In the genomic region with DNA sequence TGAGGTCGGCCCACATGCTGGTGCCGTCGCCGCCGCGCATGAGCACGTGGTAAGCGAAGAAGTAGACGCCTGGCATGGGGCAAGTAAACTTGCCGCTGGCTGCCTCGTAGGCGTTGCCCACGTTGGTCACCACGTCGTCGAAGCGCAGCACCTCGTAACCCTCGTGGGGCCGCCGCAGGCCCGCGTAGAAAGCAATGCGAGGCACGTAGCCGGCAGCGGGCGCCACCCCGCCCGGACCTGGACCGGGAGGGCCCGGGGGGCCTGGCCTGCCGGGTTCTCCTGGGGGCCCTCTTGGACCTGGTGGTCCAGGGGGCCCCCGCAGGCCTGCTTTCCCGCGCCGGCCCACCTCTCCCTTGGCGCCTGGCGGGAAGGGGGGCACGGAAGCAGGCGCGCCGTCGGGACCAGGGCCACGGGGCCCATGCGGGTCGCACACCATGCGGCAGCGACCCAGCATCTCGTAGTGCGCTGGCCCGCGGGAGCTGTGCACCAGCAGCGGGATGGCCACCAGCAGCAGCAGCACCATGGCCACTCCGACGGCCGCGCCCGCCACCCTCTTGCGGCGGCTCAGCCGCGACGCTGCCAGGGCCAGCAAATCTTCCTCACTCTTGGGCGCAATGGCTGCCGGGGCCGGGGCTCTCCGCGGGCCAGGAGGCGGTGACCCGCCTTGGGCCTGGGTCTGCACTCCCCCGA, we compare ENCODE assay signal across 10 cellular contexts. TPM values are rescaled to one million over a fixed set of nuclear protein-coding genes. Genes with fewer than 3 reads are reported as not detected.
A peak's percentile ranks its signal among the peaks of the same experiment; 100 is the strongest.
DNase-seq lines count a peak whose midpoint lies in the region; ATAC-seq and TF ChIP-seq lines count a peak whose summit lies in the region.
"Had no signal": no experiment of that assay in that cellular context is flagged by ENCODE, and none has a peak within 500 bp of the region (broad histone marks: within the 10 kb centered on the region; RNA-seq: fewer than 3 reads in every experiment).

No MANE protein-coding gene starts in this region.

- H3K9me3 Mint-ChIP-seq in Caco-2 (ENCODE audit: unreplicated experiment) (no peaks in the 10 kb centered on the region), endodermal cell (no peaks in the 10 kb centered on the region)
- H3K9me3 Mint-ChIP-seq in CD8-positive, alpha-beta memory T cell, result no peaks in the 10 kb centered on the region
- H3K9me3 Mint-ChIP-seq in activated CD8-positive, alpha-beta T cell treated with anti-CD3 and anti-CD28 coated beads for 36 hours, result no peaks in the 10 kb centered on the region

- no TSS peak for BruUV-seq in Caco-2 (replicated peaks; lab: Mats Ljungman, UMichigan)

- 20% methylated on average over 72 of the region's 72 CpGs for WGBS in HUES64
- 29 to 58% methylated on average over 19 to 72 of the region's 72 CpGs for WGBS in endodermal cell (ENCODE audit: insufficient coverage in 1 of 2, insufficient read length in 1 of 2), 2 experiments

- peaks cover 8% of the 10 kb centered on the region for H3K36me3 Mint-ChIP-seq in Caco-2 (ENCODE audit: insufficient read depth, unreplicated experiment)
- H3K36me3 Mint-ChIP-seq in endodermal cell (ENCODE audit: low read depth), result no peaks in the 10 kb centered on the region
- H3K36me3 Mint-ChIP-seq in CD8-positive, alpha-beta memory T cell, result no peaks in the 10 kb centered on the region
- peaks cover 4% of the 10 kb centered on the region for H3K36me3 Mint-ChIP-seq in activated CD8-positive, alpha-beta T cell treated with anti-CD3 and anti-CD28 coated beads for 36 hours (ENCODE audit: low read depth)

- TF ChIP-seq CTCF in Caco-2 (IDR thresholded peaks at IDR 0.05; ENCODE audit: insufficient read depth in 1 of 2, low read depth in 1 of 2, low read length in 1 of 2, severe bottlenecking in 1 of 2, unreplicated experiment in 1 of 2) (no peak), endodermal cell (conservative IDR thresholded peaks at IDR 0.05) (no peak)
- TF ChIP-seq CTCF in activated CD8-positive, alpha-beta T cell treated with anti-CD3 and anti-CD28 coated beads for 36 hours (IDR thresholded peaks at IDR 0.05), result no peak

- intact Hi-C loops in Caco-2 (cut with micrococcal nuclease; ENCODE audit: unreplicated experiment) (no loop called here), posterior vena cava (cut with DNase I) (loop anchor here (1.0 to 10.0 kb wide), 3 partner anchors 19 to 179 kb away; a partner anchor contains a TSS)
- intact Hi-C loops in activated CD8-positive, alpha-beta T cell treated with anti-CD3 and anti-CD28 coated beads for 36 hours (cut with micrococcal nuclease), result no loop called here

- H3K36me3 ChIP-seq in Caco-2 (ENCODE audit: control insufficient read depth, insufficient read depth, low read length), result no peaks in the 10 kb centered on the region
- H3K36me3 ChIP-seq in HUES64 (ENCODE audit: insufficient read depth, low read length), result no peaks in the 10 kb centered on the region
- H3K36me3 ChIP-seq in endodermal cell (ENCODE audit: control insufficient read depth, insufficient read depth, low read length), result peaks cover 3% of the 10 kb centered on the region
- no peaks in the 10 kb centered on the region for H3K36me3 ChIP-seq in CD8-positive, alpha-beta memory T cell (ENCODE audit: insufficient read depth, low read length)
- H3K36me3 ChIP-seq: upper lobe of left lung had no signal

- H3K9ac ChIP-seq in HUES64 (ENCODE audit: low read depth, low read length) (no peak overlapping the region), endodermal cell (ENCODE audit: extremely low read depth, low read length, poor library complexity, severe bottlenecking) (no peak overlapping the region)

- DNase-seq in Caco-2 (no peak), endodermal cell (peak; percentile 78), posterior vena cava (ENCODE audit: low spot score) (peak; percentile 73)
- no peak for DNase-seq in stimulated activated CD4-positive, alpha-beta T cell treated with anti-CD3 and anti-CD28 coated beads, Interleukin-4, amount 100 ng/mL, for 4 hours
- no peak for DNase-seq in CD8-positive, alpha-beta memory T cell
- DNase-seq in activated CD8-positive, alpha-beta T cell treated with anti-CD3 and anti-CD28 coated beads for 36 hours, result no peak

- no peaks in the 10 kb centered on the region for H3K9me3 ChIP-seq in Caco-2
- no peaks in the 10 kb centered on the region for H3K9me3 ChIP-seq in HUES64 (ENCODE audit: insufficient read depth, low read depth, low read length)
- H3K9me3 ChIP-seq in endodermal cell (ENCODE audit: control insufficient read depth, low read length), result no peaks in the 10 kb centered on the region
- no peaks in the 10 kb centered on the region for H3K9me3 ChIP-seq in CD8-positive, alpha-beta memory T cell (ENCODE audit: low read length)
- H3K9me3 ChIP-seq: upper lobe of left lung had no signal

- H3K27ac ChIP-seq in HUES64 (ENCODE audit: low read depth, low read length) (no peak overlapping the region), endodermal cell (ENCODE audit: low read depth, low read length) (no peak overlapping the region)
- H3K27ac ChIP-seq in CD8-positive, alpha-beta memory T cell (ENCODE audit: low read depth, low read length), result no peak overlapping the region
- H3K27ac ChIP-seq: upper lobe of left lung had no signal

- ATAC-seq in activated CD8-positive, alpha-beta T cell treated with anti-CD3 and anti-CD28 coated beads for 36 hours, result no peak

- peaks cover 28% of the 10 kb centered on the region for H3K4me1 Mint-ChIP-seq in Caco-2 (ENCODE audit: low read depth, unreplicated experiment)
- H3K4me1 Mint-ChIP-seq in endodermal cell, result peaks cover 17% of the 10 kb centered on the region
- peaks cover 19 to 34% (median 20%) of the 10 kb centered on the region in 3 donors for H3K4me1 Mint-ChIP-seq in CD8-positive, alpha-beta memory T cell
- H3K4me1 Mint-ChIP-seq in activated CD8-positive, alpha-beta T cell treated with anti-CD3 and anti-CD28 coated beads for 36 hours (ENCODE audit: low read depth), result peaks cover 15% of the 10 kb centered on the region

- H3K27me3 Mint-ChIP-seq in Caco-2 (ENCODE audit: insufficient read depth, unreplicated experiment), result no peaks in the 10 kb centered on the region
- H3K27me3 Mint-ChIP-seq in endodermal cell (ENCODE audit: insufficient read depth), result peaks cover 85% of the 10 kb centered on the region
- peaks cover 39 to 66% of the 10 kb centered on the region in 2 donors for H3K27me3 Mint-ChIP-seq in CD8-positive, alpha-beta memory T cell
- H3K27me3 Mint-ChIP-seq in activated CD8-positive, alpha-beta T cell treated with anti-CD3 and anti-CD28 coated beads for 36 hours, result peaks cover 67% of the 10 kb centered on the region

- H3K27ac Mint-ChIP-seq in Caco-2 (ENCODE audit: unreplicated experiment) (no peak overlapping the region), endodermal cell (no peak overlapping the region)
- H3K27ac Mint-ChIP-seq in CD8-positive, alpha-beta memory T cell, result no peak overlapping the region
- no peak overlapping the region for H3K27ac Mint-ChIP-seq in activated CD8-positive, alpha-beta T cell treated with anti-CD3 and anti-CD28 coated beads for 36 hours

- CTCF ChIA-PET in Caco-2 (lab: Charles Lee), result interaction anchor here (0.6 to 3.8 kb wide), 5 partner anchors 11 to 47 kb away, joined by 3 to 49 read pairs (median 9); a partner anchor contains a TSS
- CTCF ChIA-PET in CD8-positive, alpha-beta memory T cell (lab: Charles Lee), result interaction anchor here (0.6 to 3.6 kb wide), 13 partner anchors 7 to 59 kb away, joined by 3 to 26 read pairs (median 5); a partner anchor contains a TSS
- CTCF ChIA-PET in activated CD8-positive, alpha-beta T cell treated with anti-CD3 and anti-CD28 coated beads for 36 hours (lab: Charles Lee), result interaction anchor here (0.6 to 5.8 kb wide), 12 partner anchors 12 to 179 kb away, joined by 3 to 40 read pairs (median 7); a partner anchor contains a TSS

- POLR2A ChIA-PET in Caco-2 (lab: Charles Lee), result interaction anchor here (0.6 kb wide), 1 partner anchor 11 kb away, joined by 3 read pairs; no protein-coding TSS in a partner anchor
- POLR2A ChIA-PET in CD8-positive, alpha-beta memory T cell (lab: Charles Lee), result no interaction called here
- POLR2A ChIA-PET in activated CD8-positive, alpha-beta T cell treated with anti-CD3 and anti-CD28 coated beads for 36 hours (lab: Charles Lee), result interaction anchor here (1.1 to 1.5 kb wide), 3 partner anchors 11 to 47 kb away, joined by 3 read pairs; no protein-coding TSS in a partner anchor

- peaks cover 21% of the 10 kb centered on the region for H3K4me1 ChIP-seq in Caco-2
- peaks cover 17% of the 10 kb centered on the region for H3K4me1 ChIP-seq in HUES64 (ENCODE audit: insufficient read depth, low read length)
- no peaks in the 10 kb centered on the region for H3K4me1 ChIP-seq in endodermal cell (ENCODE audit: control insufficient read depth, insufficient read depth, low read length)
- peaks cover 10% of the 10 kb centered on the region for H3K4me1 ChIP-seq in CD8-positive, alpha-beta memory T cell (ENCODE audit: insufficient read depth, low read length)

- H3K4me3 Mint-ChIP-seq in Caco-2 (ENCODE audit: unreplicated experiment) (peak overlapping the region; percentile 73), endodermal cell (peak overlapping the region; percentile 49)
- peak overlapping the region in 1 of 7 donors; percentile 31 for H3K4me3 Mint-ChIP-seq in CD8-positive, alpha-beta memory T cell
- H3K4me3 Mint-ChIP-seq in activated CD8-positive, alpha-beta T cell treated with anti-CD3 and anti-CD28 coated beads for 36 hours, result no peak overlapping the region

- peak overlapping the region; percentile 49 for H3K4me3 ChIP-seq in Caco-2 (ENCODE audit: low read depth, low read length)
- peak overlapping the region; percentile 33 for H3K4me3 ChIP-seq in HUES64 (ENCODE audit: low read length)
- H3K4me3 ChIP-seq in endodermal cell (ENCODE audit: low read length), result peak overlapping the region; percentile 72
- no peak overlapping the region for H3K4me3 ChIP-seq in CD8-positive, alpha-beta memory T cell (ENCODE audit: low read length)

- no peaks in the 10 kb centered on the region for H3K27me3 ChIP-seq in Caco-2 (replicated peaks; ENCODE audit: control insufficient read depth, insufficient read depth, low read length)
- H3K27me3 ChIP-seq in HUES64 (ENCODE audit: insufficient read depth, low read length), result peaks cover 95% of the 10 kb centered on the region
- peaks cover 100% of the 10 kb centered on the region for H3K27me3 ChIP-seq in endodermal cell (ENCODE audit: control insufficient read depth, insufficient read depth, low read length, poor library complexity, severe bottlenecking)
- H3K27me3 ChIP-seq in CD8-positive, alpha-beta memory T cell (ENCODE audit: insufficient read depth, low read length, poor library complexity, severe bottlenecking), result peaks cover 29% of the 10 kb centered on the region

RNA-seq across cellular contexts. Expression of a gene that starts 0.9 kb away (rescaled TPM):
- 2.6 and 3.6 TPM in 2 replicates for total RNA-seq in Caco-2 (2022)
- polyA plus RNA-seq in HUES64 (2013, experiment 1 of 2), result 1.1 TPM
- polyA plus RNA-seq in HUES64 (2013, experiment 2 of 2), result 3.9 TPM
- under 1 TPM; 0.20 to 0.38 TPM for total RNA-seq in endodermal cell
- polyA plus RNA-seq in endodermal cell (2013, experiment 1 of 2), result 31.0 TPM
- 38.9 TPM for polyA plus RNA-seq in endodermal cell (2013, experiment 2 of 2)
- not detected for total RNA-seq in posterior vena cava
- total RNA-seq in CD8-positive, alpha-beta memory T cell, result not detected
- not detected for polyA plus RNA-seq in CD8-positive, alpha-beta memory T cell
- total RNA-seq in activated CD8-positive, alpha-beta T cell treated with anti-CD3 and anti-CD28 coated beads for 36 hours, result not detected
- total RNA-seq: CD4-positive, CD25-positive, alpha-beta regulatory T cell; Right ventricle myocardium superior; upper lobe of left lung had no signal
- polyA plus RNA-seq: CD4-positive, CD25-positive, alpha-beta regulatory T cell had no signal

RNA-seq across cellular contexts. Expression of a gene that starts 10.6 kb away (rescaled TPM):
- total RNA-seq in Caco-2 (2022) (40.6 and 47.7 TPM in 2 replicates), endodermal cell (1 to 10 TPM; 1.9 to 4.6 TPM), posterior vena cava (under 1 TPM in 1 of 2 donors, not detected in 1; 0.05 TPM)
- 0.35 TPM for polyA plus RNA-seq in HUES64 (2013, experiment 1 of 2)
- polyA plus RNA-seq in HUES64 (2013, experiment 2 of 2), result 0.57 TPM
- 1.9 TPM for polyA plus RNA-seq in endodermal cell (2013, experiment 1 of 2)
- 2.2 TPM for polyA plus RNA-seq in endodermal cell (2013, experiment 2 of 2)
- total RNA-seq in CD8-positive, alpha-beta memory T cell, result not detected
- not detected for polyA plus RNA-seq in CD8-positive, alpha-beta memory T cell
- under 1 TPM in 1 of 2 experiments, not detected in 1; 0.14 TPM for total RNA-seq in activated CD8-positive, alpha-beta T cell treated with anti-CD3 and anti-CD28 coated beads for 36 hours
- total RNA-seq: CD4-positive, CD25-positive, alpha-beta regulatory T cell had no signal
- polyA plus RNA-seq: CD4-positive, CD25-positive, alpha-beta regulatory T cell had no signal

RNA-seq across cellular contexts. Expression of a gene that starts 13.0 kb away (rescaled TPM):
- 134 and 135 TPM in 2 replicates for total RNA-seq in Caco-2 (2022)
- 36.7 TPM for polyA plus RNA-seq in HUES64 (2013, experiment 1 of 2)
- 39.3 TPM for polyA plus RNA-seq in HUES64 (2013, experiment 2 of 2)
- total RNA-seq in endodermal cell, result 10 to 100 TPM; 60.5 to 87.4 TPM
- polyA plus RNA-seq in endodermal cell (2013, experiment 1 of 2), result 89.3 TPM
- polyA plus RNA-seq in endodermal cell (2013, experiment 2 of 2), result 86.0 TPM
- under 1 TPM; 0.10 to 0.60 TPM for total RNA-seq in posterior vena cava
- total RNA-seq in CD8-positive, alpha-beta memory T cell, result 10 to 100 TPM; 33.6 to 35.0 TPM
- 0.79 TPM for polyA plus RNA-seq in CD8-positive, alpha-beta memory T cell
- 10 to 100 TPM; 46.6 to 52.6 TPM for total RNA-seq in activated CD8-positive, alpha-beta T cell treated with anti-CD3 and anti-CD28 coated beads for 36 hours

RNA-seq across cellular contexts. Expression of a gene that starts 31.2 kb away (rescaled TPM):
- 43.1 and 48.9 TPM in 2 replicates for total RNA-seq in Caco-2 (2022)
- 27.4 TPM for polyA plus RNA-seq in HUES64 (2013, experiment 1 of 2)
- polyA plus RNA-seq in HUES64 (2013, experiment 2 of 2), result 30.4 TPM
- total RNA-seq in endodermal cell, result 10 to 100 TPM; 50.2 to 64.8 TPM
- 52.3 TPM for polyA plus RNA-seq in endodermal cell (2013, experiment 1 of 2)
- polyA plus RNA-seq in endodermal cell (2013, experiment 2 of 2), result 46.9 TPM
- total RNA-seq in posterior vena cava, result 10 to 100 TPM; 12.1 to 14.8 TPM
- total RNA-seq in CD8-positive, alpha-beta memory T cell, result 1 to 10 TPM; 9.1 to 9.4 TPM
- polyA plus RNA-seq in CD8-positive, alpha-beta memory T cell, result 7.6 TPM
- 10 to 100 TPM in 1 of 2 experiments, 1 to 10 TPM in 1; 9.2 to 10.8 TPM for total RNA-seq in activated CD8-positive, alpha-beta T cell treated with anti-CD3 and anti-CD28 coated beads for 36 hours

RNA-seq across cellular contexts. Expression of a gene that starts 41.2 kb away (rescaled TPM):
- total RNA-seq in Caco-2 (2022) (3.2 and 4.9 TPM in 2 replicates), endodermal cell (under 1 TPM; 0.42 to 0.51 TPM), posterior vena cava (under 1 TPM; 0.32 to 0.67 TPM)
- 0.80 TPM for polyA plus RNA-seq in HUES64 (2013, experiment 1 of 2)
- polyA plus RNA-seq in HUES64 (2013, experiment 2 of 2), result 1.3 TPM
- 18.3 TPM for polyA plus RNA-seq in endodermal cell (2013, experiment 1 of 2)
- polyA plus RNA-seq in endodermal cell (2013, experiment 2 of 2), result 16.8 TPM
- not detected for total RNA-seq in CD8-positive, alpha-beta memory T cell
- not detected for polyA plus RNA-seq in CD8-positive, alpha-beta memory T cell
- not detected for total RNA-seq in activated CD8-positive, alpha-beta T cell treated with anti-CD3 and anti-CD28 coated beads for 36 hours
- total RNA-seq: CD4-positive, CD25-positive, alpha-beta regulatory T cell; Right ventricle myocardium superior had no signal

Comparison
In these comparisons a context has a peak if more than half of its experiments do, and no peak if none do; other contexts are left out.
1. DNase-seq: peak in endodermal cell (single experiment) and posterior vena cava (single experiment); none in Caco-2 (0 of 2), stimulated activated CD4-positive, alpha-beta T cell treated with anti-CD3 and anti-CD28 coated beads, Interleukin-4, amount 100 ng/mL, for 4 hours (0 of 2), CD8-positive, alpha-beta memory T cell (0 of 5) and activated CD8-positive, alpha-beta T cell treated with anti-CD3 and anti-CD28 coated beads for 36 hours (single experiment).
2. RNA of a gene that starts 13.0 kb away (total RNA-seq): 134 to 135 TPM in Caco-2, 60.5 to 87.4 TPM in endodermal cell, 46.6 to 52.6 TPM in activated CD8-positive, alpha-beta T cell treated with anti-CD3 and anti-CD28 coated beads for 36 hours and 33.6 to 35.0 TPM in CD8-positive, alpha-beta memory T cell; 0.10 to 0.60 TPM in posterior vena cava; every median in the first group is over 10 times any median in the second.
3. intact Hi-C loops: an anchor here in posterior vena cava (1.0 to 10.0 kb wide); none called in Caco-2 and activated CD8-positive, alpha-beta T cell treated with anti-CD3 and anti-CD28 coated beads for 36 hours.